1 cellular context compared by ENCODE assay signal in the genomic region with DNA sequence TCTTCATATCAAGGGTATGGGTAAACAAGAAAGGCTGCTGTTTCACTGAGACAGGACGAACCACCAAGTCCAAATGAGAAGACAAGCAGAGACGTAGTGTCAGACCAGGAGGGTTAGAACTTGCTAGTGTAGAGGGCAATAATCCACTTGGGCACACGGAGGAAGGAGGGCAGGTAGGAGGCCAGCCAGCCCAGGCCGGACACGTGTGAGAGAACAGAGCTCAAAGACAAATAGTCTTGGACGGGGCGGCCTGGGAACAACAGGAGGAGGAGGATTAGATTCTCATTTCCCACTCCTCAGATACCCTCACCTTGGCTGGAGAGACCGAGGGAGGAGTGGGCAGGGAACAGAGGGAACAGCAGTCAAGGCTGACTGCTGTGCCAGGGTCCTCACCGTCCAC.
A peak's percentile ranks its signal among the peaks of the same experiment; 100 is the strongest.
TF ChIP-seq lines count a peak whose summit lies in the region.

No MANE protein-coding gene starts in this region.

TF ChIP-seq in HepG2, 621 proteins besides CTCF, POLR2A, EP300 and RAD21:
- no peak for TF ChIP-seq ZNF83 (CRISPR knock-in tag; IDR thresholded peaks at IDR 0.05; ENCODE audit: borderline replicate concordance)
- no peak for TF ChIP-seq HMGA1 (CRISPR knock-in tag; conservative IDR thresholded peaks at IDR 0.05)
- TF ChIP-seq ZNF543 (CRISPR knock-in tag; IDR thresholded peaks at IDR 0.05) = no peak
- TF ChIP-seq MATR3 (CRISPR knock-in tag; IDR thresholded peaks at IDR 0.05) = 0 out of 2 replicates have a peak, but pooled peaks have one; percentile 66
- no peak for TF ChIP-seq ZBTB49 (CRISPR knock-in tag; IDR thresholded peaks at IDR 0.05; ENCODE audit: borderline replicate concordance)
- TF ChIP-seq KDM3A (CRISPR knock-in tag; IDR thresholded peaks at IDR 0.05; ENCODE audit: low read depth) = no peak
- no peak for TF ChIP-seq GZF1 (CRISPR knock-in tag; IDR thresholded peaks at IDR 0.05)
- TF ChIP-seq ZMAT5 (CRISPR knock-in tag; IDR thresholded peaks at IDR 0.05; ENCODE audit: borderline replicate concordance, low read depth) = no peak
- no peak for TF ChIP-seq ZNF792 (CRISPR knock-in tag; IDR thresholded peaks at IDR 0.05)
- TF ChIP-seq RBM22 (optimal IDR thresholded peaks at IDR 0.05; ENCODE audit: low read length) = peak; percentile 76
- TF ChIP-seq, protein P1, sequence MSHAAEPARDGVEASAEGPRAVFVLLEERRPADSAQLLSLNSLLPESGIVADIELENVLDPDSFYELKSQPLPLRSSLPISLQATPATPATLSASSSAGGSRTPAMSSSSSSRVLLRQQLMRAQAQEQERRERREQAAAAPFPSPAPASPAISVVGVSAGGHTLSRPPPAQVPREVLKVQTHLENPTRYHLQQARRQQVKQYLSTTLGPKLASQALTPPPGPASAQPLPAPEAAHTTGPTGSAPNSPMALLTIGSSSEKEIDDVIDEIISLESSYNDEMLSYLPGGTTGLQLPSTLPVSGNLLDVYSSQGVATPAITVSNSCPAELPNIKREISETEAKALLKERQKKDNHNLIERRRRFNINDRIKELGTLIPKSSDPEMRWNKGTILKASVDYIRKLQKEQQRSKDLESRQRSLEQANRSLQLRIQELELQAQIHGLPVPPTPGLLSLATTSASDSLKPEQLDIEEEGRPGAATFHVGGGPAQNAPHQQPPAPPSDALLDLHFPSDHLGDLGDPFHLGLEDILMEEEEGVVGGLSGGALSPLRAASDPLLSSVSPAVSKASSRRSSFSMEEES (CRISPR knock-in tag; IDR thresholded peaks at IDR 0.05) = no peak
- no peak for TF ChIP-seq SRSF1 (optimal IDR thresholded peaks at IDR 0.05; ENCODE audit: low read depth, low read length)
